In genomic region chr5:143054480-143054941, GRCh38 we compare ENCODE assay signal across 8 cellular contexts.
DNase-seq lines count a peak whose midpoint lies in the region; ATAC-seq, FAIRE-seq and TF ChIP-seq lines count a peak whose summit lies in the region.

No MANE protein-coding gene starts in this region.

- H4K20me1 ChIP-seq in HepG2 (ENCODE audit: insufficient read depth, low read length) = no peaks in the 10 kb centered on the region

- TF ChIP-seq RAD21 in HepG2 (CRISPR knock-in tag; IDR thresholded peaks at IDR 0.05) = no peak

- in situ Hi-C loops in HepG2 (cut with HindIII; ENCODE audit: extremely low pct_ligation_motif_present, low pct_unique_long_range_greater_than_20kb) = no loop called here

- H3K27ac ChIP-seq in HepG2 (ENCODE audit: extremely low read length, insufficient read depth, low read length) (no peak overlapping the region), prostate gland (no peak overlapping the region)

- no peak for TF ChIP-seq CTCF in HepG2 (CRISPR knock-in tag; IDR thresholded peaks at IDR 0.05)
- TF ChIP-seq CTCF in prostate gland (IDR thresholded peaks at IDR 0.05) = no peak

- H3K9ac ChIP-seq in HepG2 (ENCODE audit: insufficient read depth, low read depth, low read length) = no peak overlapping the region

- H3K4me1 ChIP-seq in HepG2 (ENCODE audit: insufficient read depth, low read length) = peaks cover 13% of the 10 kb centered on the region
- H3K4me1 ChIP-seq in prostate gland (replicated peaks) = no peaks in the 10 kb centered on the region

- H3K36me3 ChIP-seq in HepG2 (replicated peaks in 1 of 2; ENCODE audit: control insufficient read depth in 1 of 2, insufficient read depth in 2 of 2, low read length in 2 of 2) = peaks cover 6 to 16% of the 10 kb centered on the region in 2 experiments
- no peaks in the 10 kb centered on the region for H3K36me3 ChIP-seq in prostate gland

- H3K4me3 ChIP-seq in HepG2 (replicated peaks in 1 of 3; ENCODE audit: insufficient read depth in 1 of 3, low read depth in 2 of 3, low read length in 3 of 3) (no peak overlapping the region), prostate gland (no peak overlapping the region)

- no peak for FAIRE-seq in HepG2 (lab: Jason Lieb, UNC)

- TF ChIP-seq POLR2A in HepG2 (IDR thresholded peaks at IDR 0.05; ENCODE audit: insufficient read depth in 1 of 2, low read depth in 2 of 2, low read length in 2 of 2) = no peak
- no peak for TF ChIP-seq POLR2A in prostate gland (IDR thresholded peaks at IDR 0.05)

- peak overlapping the region; percentile 30 for H3K27ac Mint-ChIP-seq in activated naive CD4-positive, alpha-beta T cell treated with anti-CD3 and anti-CD28 coated beads, Interleukin-2, amount 50 U/mL, for 24 hours

- WGBS in HepG2 (ENCODE audit: low lambda C conversion rate) = 96% methylated on average over 5 of the region's 5 CpGs
- WGBS in prostate gland = 35% methylated on average over 5 of the region's 5 CpGs

- TF ChIP-seq EP300 in HepG2 (IDR thresholded peaks at IDR 0.05; ENCODE audit: low read depth in 2 of 2, low read length in 2 of 2) (no peak), HepG2 (CRISPR knock-in tag; IDR thresholded peaks at IDR 0.05; ENCODE audit: borderline replicate concordance) (no peak)

- ATAC-seq in GM19324 (IDR thresholded peaks at IDR 0.05; ENCODE audit: low FRiP score, unreplicated experiment) = peak; percentile 54
- ATAC-seq in HG03378 (IDR thresholded peaks at IDR 0.05; ENCODE audit: unreplicated experiment) = peak; percentile 69
- ATAC-seq in HepG2 = no peak

- DNase-seq in EL (peak; percentile 68), HepG2 (ENCODE audit: low spot score) (no peak), NCI-H82 treated with DMSO at 0.1 percent for 48 hours (lab: John Stamatoyannopoulos, UW; ENCODE audit: unreplicated experiment) (no peak), prostate gland (ENCODE audit: low spot score) (no peak)
- peak; percentile 22 for DNase-seq in stimulated activated CD4-positive, alpha-beta T cell treated with anti-CD3 and anti-CD28 coated beads, Interleukin-2, amount 100 ng/mL, for 4 hours (ENCODE audit: low read depth)

- CTCF ChIA-PET in HepG2 (lab: Yijun Ruan, JAX; ENCODE audit: low intra/inter-chr PET ratio, low total read pairs) = no interaction called here

- POLR2A ChIA-PET in HepG2 (lab: Yijun Ruan, JAX) = no interaction called here

- no peaks in the 10 kb centered on the region for H3K9me3 Mint-ChIP-seq in activated naive CD4-positive, alpha-beta T cell treated with anti-CD3 and anti-CD28 coated beads, Interleukin-2, amount 50 U/mL, for 24 hours

- H3K36me3 Mint-ChIP-seq in activated naive CD4-positive, alpha-beta T cell treated with anti-CD3 and anti-CD28 coated beads, Interleukin-2, amount 50 U/mL, for 24 hours = peaks cover 48% of the 10 kb centered on the region

- peaks cover 46% of the 10 kb centered on the region for H3K4me1 Mint-ChIP-seq in activated naive CD4-positive, alpha-beta T cell treated with anti-CD3 and anti-CD28 coated beads, Interleukin-2, amount 50 U/mL, for 24 hours

- peak overlapping the region; percentile 8 for H3K4me3 Mint-ChIP-seq in activated naive CD4-positive, alpha-beta T cell treated with anti-CD3 and anti-CD28 coated beads, Interleukin-2, amount 50 U/mL, for 24 hours

- no peaks in the 10 kb centered on the region for H3K9me3 ChIP-seq in HepG2 (ENCODE audit: low read length)
- H3K9me3 ChIP-seq in prostate gland = no peaks in the 10 kb centered on the region

- no TSS peak for BruUV-seq in HepG2 (replicated peaks; lab: Mats Ljungman, UMichigan)

- H3K27me3 Mint-ChIP-seq in activated naive CD4-positive, alpha-beta T cell treated with anti-CD3 and anti-CD28 coated beads, Interleukin-2, amount 50 U/mL, for 24 hours = no peaks in the 10 kb centered on the region

- no peak overlapping the region for H2AFZ ChIP-seq in HepG2 (ENCODE audit: low read length)

- H3K79me2 ChIP-seq in HepG2 (ENCODE audit: insufficient read depth, low read length) = no peaks in the 10 kb centered on the region

- intact Hi-C loops in HepG2 (cut with micrococcal nuclease; ENCODE audit: unreplicated experiment) = no loop called here
- intact Hi-C loops in prostate gland (cut with DNase I) = no loop called here

- H3K4me2 ChIP-seq in HepG2 (ENCODE audit: low read depth, low read length) = no peak overlapping the region

- no peaks in the 10 kb centered on the region for H3K27me3 ChIP-seq in HepG2 (ENCODE audit: control insufficient read depth in 1 of 2, insufficient read depth in 2 of 2, low read length in 2 of 2)
- no peaks in the 10 kb centered on the region for H3K27me3 ChIP-seq in prostate gland (replicated peaks; ENCODE audit: insufficient read depth)

TF ChIP-seq in HepG2, 621 proteins besides CTCF, POLR2A, EP300 and RAD21 (continues in another document):
- TF ChIP-seq NCOR1 (IDR thresholded peaks at IDR 0.05; ENCODE audit: borderline replicate concordance, low read length) (no peak), POGZ (CRISPR knock-in tag; IDR thresholded peaks at IDR 0.05) (no peak), ZNF430 (CRISPR knock-in tag; IDR thresholded peaks at IDR 0.05) (no peak), ZNF710 (CRISPR knock-in tag; IDR thresholded peaks at IDR 0.05; ENCODE audit: borderline replicate concordance) (no peak), FOXO1 (CRISPR knock-in tag; IDR thresholded peaks at IDR 0.05) (no peak), ZNF17 (CRISPR knock-in tag; IDR thresholded peaks at IDR 0.05) (no peak), HMGA1 (CRISPR knock-in tag; conservative IDR thresholded peaks at IDR 0.05) (no peak)
- TF ChIP-seq, protein P1, sequence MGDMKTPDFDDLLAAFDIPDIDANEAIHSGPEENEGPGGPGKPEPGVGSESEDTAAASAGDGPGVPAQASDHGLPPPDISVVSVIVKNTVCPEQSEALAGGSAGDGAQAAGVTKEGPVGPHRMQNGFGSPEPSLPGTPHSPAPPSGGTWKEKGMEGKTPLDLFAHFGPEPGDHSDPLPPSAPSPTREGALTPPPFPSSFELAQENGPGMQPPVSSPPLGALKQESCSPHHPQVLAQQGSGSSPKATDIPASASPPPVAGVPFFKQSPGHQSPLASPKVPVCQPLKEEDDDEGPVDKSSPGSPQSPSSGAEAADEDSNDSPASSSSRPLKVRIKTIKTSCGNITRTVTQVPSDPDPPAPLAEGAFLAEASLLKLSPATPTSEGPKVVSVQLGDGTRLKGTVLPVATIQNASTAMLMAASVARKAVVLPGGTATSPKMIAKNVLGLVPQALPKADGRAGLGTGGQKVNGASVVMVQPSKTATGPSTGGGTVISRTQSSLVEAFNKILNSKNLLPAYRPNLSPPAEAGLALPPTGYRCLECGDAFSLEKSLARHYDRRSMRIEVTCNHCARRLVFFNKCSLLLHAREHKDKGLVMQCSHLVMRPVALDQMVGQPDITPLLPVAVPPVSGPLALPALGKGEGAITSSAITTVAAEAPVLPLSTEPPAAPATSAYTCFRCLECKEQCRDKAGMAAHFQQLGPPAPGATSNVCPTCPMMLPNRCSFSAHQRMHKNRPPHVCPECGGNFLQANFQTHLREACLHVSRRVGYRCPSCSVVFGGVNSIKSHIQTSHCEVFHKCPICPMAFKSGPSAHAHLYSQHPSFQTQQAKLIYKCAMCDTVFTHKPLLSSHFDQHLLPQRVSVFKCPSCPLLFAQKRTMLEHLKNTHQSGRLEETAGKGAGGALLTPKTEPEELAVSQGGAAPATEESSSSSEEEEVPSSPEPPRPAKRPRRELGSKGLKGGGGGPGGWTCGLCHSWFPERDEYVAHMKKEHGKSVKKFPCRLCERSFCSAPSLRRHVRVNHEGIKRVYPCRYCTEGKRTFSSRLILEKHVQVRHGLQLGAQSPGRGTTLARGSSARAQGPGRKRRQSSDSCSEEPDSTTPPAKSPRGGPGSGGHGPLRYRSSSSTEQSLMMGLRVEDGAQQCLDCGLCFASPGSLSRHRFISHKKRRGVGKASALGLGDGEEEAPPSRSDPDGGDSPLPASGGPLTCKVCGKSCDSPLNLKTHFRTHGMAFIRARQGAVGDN (CRISPR knock-in tag; IDR thresholded peaks at IDR 0.05) = no peak
- TF ChIP-seq, protein P2, sequence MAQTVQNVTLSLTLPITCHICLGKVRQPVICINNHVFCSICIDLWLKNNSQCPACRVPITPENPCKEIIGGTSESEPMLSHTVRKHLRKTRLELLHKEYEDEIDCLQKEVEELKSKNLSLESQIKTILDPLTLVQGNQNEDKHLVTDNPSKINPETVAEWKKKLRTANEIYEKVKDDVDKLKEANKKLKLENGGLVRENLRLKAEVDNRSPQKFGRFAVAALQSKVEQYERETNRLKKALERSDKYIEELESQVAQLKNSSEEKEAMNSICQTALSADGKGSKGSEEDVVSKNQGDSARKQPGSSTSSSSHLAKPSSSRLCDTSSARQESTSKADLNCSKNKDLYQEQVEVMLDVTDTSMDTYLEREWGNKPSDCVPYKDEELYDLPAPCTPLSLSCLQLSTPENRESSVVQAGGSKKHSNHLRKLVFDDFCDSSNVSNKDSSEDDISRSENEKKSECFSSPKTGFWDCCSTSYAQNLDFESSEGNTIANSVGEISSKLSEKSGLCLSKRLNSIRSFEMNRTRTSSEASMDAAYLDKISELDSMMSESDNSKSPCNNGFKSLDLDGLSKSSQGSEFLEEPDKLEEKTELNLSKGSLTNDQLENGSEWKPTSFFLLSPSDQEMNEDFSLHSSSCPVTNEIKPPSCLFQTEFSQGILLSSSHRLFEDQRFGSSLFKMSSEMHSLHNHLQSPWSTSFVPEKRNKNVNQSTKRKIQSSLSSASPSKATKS (CRISPR knock-in tag; IDR thresholded peaks at IDR 0.05) = no peak
- TF ChIP-seq, protein P3, sequence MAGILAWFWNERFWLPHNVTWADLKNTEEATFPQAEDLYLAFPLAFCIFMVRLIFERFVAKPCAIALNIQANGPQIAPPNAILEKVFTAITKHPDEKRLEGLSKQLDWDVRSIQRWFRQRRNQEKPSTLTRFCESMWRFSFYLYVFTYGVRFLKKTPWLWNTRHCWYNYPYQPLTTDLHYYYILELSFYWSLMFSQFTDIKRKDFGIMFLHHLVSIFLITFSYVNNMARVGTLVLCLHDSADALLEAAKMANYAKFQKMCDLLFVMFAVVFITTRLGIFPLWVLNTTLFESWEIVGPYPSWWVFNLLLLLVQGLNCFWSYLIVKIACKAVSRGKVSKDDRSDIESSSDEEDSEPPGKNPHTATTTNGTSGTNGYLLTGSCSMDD (CRISPR knock-in tag; IDR thresholded peaks at IDR 0.05) = no peak

Comparison
In these comparisons a context has a peak if more than half of its experiments do, and no peak if none do; other contexts are left out.
1. DNase-seq: peak in EL (single experiment) and stimulated activated CD4-positive, alpha-beta T cell treated with anti-CD3 and anti-CD28 coated beads, Interleukin-2, amount 100 ng/mL, for 4 hours (single experiment); none in HepG2 (single experiment), NCI-H82 treated with DMSO at 0.1 percent for 48 hours (single experiment) and prostate gland (single experiment).